ENCODE assay signal across 1 cellular context in the genomic region with DNA sequence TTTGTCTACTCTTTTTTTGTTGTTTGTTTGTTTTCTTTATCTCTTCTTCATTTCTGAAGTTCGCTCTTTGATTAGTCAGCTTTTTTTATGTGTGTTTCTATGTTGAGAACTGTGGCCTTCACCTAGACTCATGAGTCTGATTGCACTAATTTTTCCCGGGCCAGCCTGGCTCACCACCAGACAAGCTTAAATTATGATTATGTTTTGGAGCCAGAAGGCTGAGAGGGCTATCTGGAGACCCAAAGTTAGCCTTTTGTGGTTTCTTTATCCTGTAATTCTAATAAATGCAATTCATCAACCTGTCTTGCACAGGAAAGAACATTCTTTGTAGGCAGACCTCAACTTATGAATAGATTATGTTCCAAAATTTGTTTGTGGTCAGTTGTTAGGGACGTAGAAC.
A peak's percentile ranks its signal among the peaks of the same experiment; 100 is the strongest.
TF ChIP-seq lines count a peak whose summit lies in the region.

No MANE protein-coding gene starts in this region.

TF ChIP-seq in endothelial cell of umbilical vein, 7 proteins besides CTCF, POLR2A, EP300 and RAD21:
- TF ChIP-seq EZH2 (IDR thresholded peaks at IDR 0.05; ENCODE audit: borderline replicate concordance, low read depth, low read length, severe bottlenecking) (no peak), GATA2 (IDR thresholded peaks at IDR 0.05; ENCODE audit: insufficient read depth, insufficient read length, low read depth, low read length) (peak; percentile 33), POLR2AphosphoS5 (IDR thresholded peaks at IDR 0.05; ENCODE audit: insufficient read depth, low read depth, low read length) (peak; percentile 33), MYC (IDR thresholded peaks at IDR 0.05; ENCODE audit: low read depth, low read length) (no peak), JUN (IDR thresholded peaks at IDR 0.05; ENCODE audit: borderline replicate concordance, insufficient read depth, insufficient read length, low read depth) (no peak), FOS (IDR thresholded peaks at IDR 0.05; ENCODE audit: borderline replicate concordance, insufficient read depth, low read length) (no peak)
- TF ChIP-seq, protein P1, sequence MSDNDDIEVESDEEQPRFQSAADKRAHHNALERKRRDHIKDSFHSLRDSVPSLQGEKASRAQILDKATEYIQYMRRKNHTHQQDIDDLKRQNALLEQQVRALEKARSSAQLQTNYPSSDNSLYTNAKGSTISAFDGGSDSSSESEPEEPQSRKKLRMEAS (IDR thresholded peaks at IDR 0.05; ENCODE audit: insufficient read depth, insufficient read length) = no peak
